14 cellular contexts compared by ENCODE assay signal in genomic region chr2:234771985-234772774, GRCh38.
DNase-seq lines count a peak whose midpoint lies in the region; ATAC-seq and TF ChIP-seq lines count a peak whose summit lies in the region.
"Had no signal": no experiment of that assay in that cellular context is flagged by ENCODE, and none has a peak within 500 bp of the region (broad histone marks: within the 10 kb centered on the region; RNA-seq: fewer than 3 reads in every experiment).

No MANE protein-coding gene starts in this region.

- no peak overlapping the region for H3K9ac ChIP-seq in neural progenitor cell

- DNase-seq in GM03348 (ENCODE audit: low spot score): peak; percentile 74
- DNase-seq in NCI-H146 (lab: John Stamatoyannopoulos, UW): peak; percentile 93
- DNase-seq in choroid plexus epithelial cell (ENCODE audit: low read depth): peak; percentile 60
- no peak for DNase-seq in neural progenitor cell (ENCODE audit: low spot score)
- DNase-seq: activated T-cell treated with anti-CD3 and anti-CD28 coated beads for 4 hours; CD8-positive, alpha-beta memory T cell; hippocampal formation; midbrain; MM.1S; NCI-H774 had no signal

- H3K27ac Mint-ChIP-seq in neural progenitor cell: peak overlapping the region; percentile 99
- H3K27ac Mint-ChIP-seq: WTC11 had no signal

- peaks cover 54% of the 10 kb centered on the region for H3K4me1 Mint-ChIP-seq in neural progenitor cell
- H3K4me1 Mint-ChIP-seq: CD8-positive, alpha-beta memory T cell had no signal

- H3K4me3 ChIP-seq in choroid plexus epithelial cell (ENCODE audit: low read depth, low read length) (no peak overlapping the region), neural progenitor cell (no peak overlapping the region)

- no peaks in the 10 kb centered on the region for H3K9me3 ChIP-seq in neural progenitor cell (ENCODE audit: low read depth)

- no peaks in the 10 kb centered on the region for H4K20me1 ChIP-seq in neural progenitor cell (ENCODE audit: low read depth)

- no peak overlapping the region for H2AFZ ChIP-seq in neural progenitor cell (replicated peaks)

- no peak overlapping the region for H3K4me2 ChIP-seq in neural progenitor cell

- no peaks in the 10 kb centered on the region for H3K79me2 ChIP-seq in neural progenitor cell (ENCODE audit: low read depth)

- TF ChIP-seq CTCF in choroid plexus epithelial cell (conservative IDR thresholded peaks at IDR 0.05; ENCODE audit: low read depth, low read length): no peak
- TF ChIP-seq CTCF in neural progenitor cell (IDR thresholded peaks at IDR 0.05): no peak

- H3K4me1 ChIP-seq in neural progenitor cell: peaks cover 21% of the 10 kb centered on the region

- no peaks in the 10 kb centered on the region for H3K27me3 ChIP-seq in neural progenitor cell

- no peak overlapping the region for H3K27ac ChIP-seq in neural progenitor cell

- H3F3A ChIP-seq in neural progenitor cell (ENCODE audit: low read depth): peaks cover 11% of the 10 kb centered on the region

- H3K27me3 Mint-ChIP-seq in neural progenitor cell (ENCODE audit: insufficient read depth, low read depth): peaks cover 4% of the 10 kb centered on the region

- no peak for ATAC-seq in HG03469 (IDR thresholded peaks at IDR 0.05; ENCODE audit: unreplicated experiment)
- no peak for ATAC-seq in GM18517 (IDR thresholded peaks at IDR 0.05; ENCODE audit: unreplicated experiment)
- ATAC-seq in HG03342 (IDR thresholded peaks at IDR 0.05; ENCODE audit: unreplicated experiment): no peak
- ATAC-seq: WTC11 had no signal

- H3K36me3 ChIP-seq in neural progenitor cell: no peaks in the 10 kb centered on the region

- peaks cover 16% of the 10 kb centered on the region for H3K9me3 Mint-ChIP-seq in neural progenitor cell

- peaks cover 4% of the 10 kb centered on the region for H3K36me3 Mint-ChIP-seq in neural progenitor cell
- H3K36me3 Mint-ChIP-seq: CD8-positive, alpha-beta memory T cell; WTC11 had no signal

- no peak overlapping the region for H3K4me3 Mint-ChIP-seq in neural progenitor cell
- H3K4me3 Mint-ChIP-seq: CD8-positive, alpha-beta memory T cell; WTC11 had no signal
